In genomic region chr2:21030983-21031968, GRCh38 we compare ENCODE assay signal across 12 cellular contexts. TPM values are rescaled to one million over a fixed set of nuclear protein-coding genes. Genes with fewer than 3 reads are reported as not detected.
"Had no signal": no experiment of that assay in that cellular context is flagged by ENCODE, and none has a peak within 500 bp of the region (broad histone marks: within the 10 kb centered on the region; RNA-seq: fewer than 3 reads in every experiment).

No MANE protein-coding gene starts in this region.

- H3K9me3 ChIP-seq: HAP-1 had no signal

- H3K27ac ChIP-seq: GM23248 had no signal

- H3K4me3 ChIP-seq: GM23248, GM23338, HAP-1 had no signal

- H3K9ac ChIP-seq: GM23248 had no signal

- ATAC-seq: GM23338, HCT116 had no signal

- H3K4me2 ChIP-seq: GM23338 had no signal

- H3K36me3 ChIP-seq: HAP-1 had no signal

- DNase-seq: GM23248, GOT3, H7, H9, HCEC 1CT, HFFc6 had no signal

- H2AFZ ChIP-seq: GM23248, GM23338 had no signal

- FAIRE-seq: H1, H54 had no signal

RNA-seq across cellular contexts. Expression of gene APOB, which starts 12.6 kb away (rescaled TPM):
- total RNA-seq: GM23248, H4, HFFc6 had no signal
- polyA plus RNA-seq: GM23248 had no signal
